Comparison of ENCODE assay signal across 10 cellular contexts in genomic region chr1:180157576-180158057, GRCh38. TPM values are rescaled to one million over a fixed set of nuclear protein-coding genes. Genes with fewer than 3 reads are reported as not detected.
DNase-seq lines count a peak whose midpoint lies in the region; ATAC-seq and TF ChIP-seq lines count a peak whose summit lies in the region.
"Had no signal": no experiment of that assay in that cellular context is flagged by ENCODE, and none has a peak within 500 bp of the region (broad histone marks: within the 10 kb centered on the region; RNA-seq: fewer than 3 reads in every experiment).

No MANE protein-coding gene starts in this region.

- POLR2A ChIA-PET in AG04449 (lab: Yijun Ruan, JAX) (interaction anchor here (0.6 kb wide), 1 partner anchor 143 kb away, joined by 3 read pairs; no protein-coding TSS in a partner anchor), IMR-90 (lab: Charles Lee; ENCODE audit: unreplicated experiment) (interaction anchor here (0.5 kb wide), 1 partner anchor 153 kb away, joined by 7 read pairs; no protein-coding TSS in a partner anchor), WTC11 (lab: Charles Lee) (interaction anchor here (0.6 kb wide), 1 partner anchor 11 kb away, joined by 3 read pairs; no protein-coding TSS in a partner anchor)

- dilution Hi-C loops in IMR-90 (cut with HindIII; ENCODE audit: low sequenced_read_pairs, unreplicated experiment), result loop anchor here (25.0 kb wide), 1 partner anchor 120 kb away; no protein-coding TSS in a partner anchor

- intact Hi-C loops in IMR-90 (cut with micrococcal nuclease), result loop anchor here (1.0 to 10.0 kb wide), 5 partner anchors 75 to 453 kb away; partner anchors contain the start of genes CEP350 and TOR1AIP1

- peaks cover 18% of the 10 kb centered on the region for H3K4me1 ChIP-seq in IMR-90 (ENCODE audit: control insufficient read depth, insufficient read depth, low read length)
- H3K4me1 ChIP-seq in liver (ENCODE audit: control insufficient read depth in 4 of 4, insufficient read depth in 4 of 4, low read length in 3 of 4), result peaks cover 12 to 41% (median 31%) of the 10 kb centered on the region in 4 donors

- no peaks in the 10 kb centered on the region for H3K9me3 ChIP-seq in IMR-90 (ENCODE audit: control insufficient read depth, insufficient read depth, low read length)
- H3K9me3 ChIP-seq in liver (ENCODE audit: control insufficient read depth in 4 of 4, low read length in 3 of 4), result no peaks in the 10 kb centered on the region

- no peak overlapping the region; the same call in 1 of the 2 replicates for H3K18ac ChIP-seq in IMR-90 (ENCODE audit: low read depth, low read length)

- peak overlapping the region; percentile 3; the same call in 1 of the 2 replicates for H4K91ac ChIP-seq in IMR-90 (ENCODE audit: insufficient read depth, low read depth, low read length)

- no peak for TF ChIP-seq POLR2A in IMR-90 (IDR thresholded peaks at IDR 0.05; ENCODE audit: low read depth, low read length)

- no peak for ATAC-seq in IMR-90 (ENCODE audit: low read depth)
- no peak for ATAC-seq in WTC11

- H3K27ac ChIP-seq in IMR-90 (ENCODE audit: insufficient read depth, low read length), result peak overlapping the region; percentile 99; the same call in 1 of the 2 replicates
- peak overlapping the region; percentile 58 to 63 for H3K27ac ChIP-seq in liver (ENCODE audit: low read depth in 1 of 2, low read length in 2 of 2)

- H4K5ac ChIP-seq in IMR-90 (ENCODE audit: low read depth, low read length), result no peak overlapping the region

- peak overlapping the region; percentile 92 for H2BK5ac ChIP-seq in IMR-90 (ENCODE audit: low read depth, low read length, poor library complexity, severe bottlenecking)

- H3K4me3 ChIP-seq in AG04449 (ENCODE audit: low read depth, low read length), result peak overlapping the region; percentile 89
- peak overlapping the region; percentile 94 for H3K4me3 ChIP-seq in IMR-90 (ENCODE audit: insufficient read depth, low read depth, low read length)
- H3K4me3 ChIP-seq in liver (ENCODE audit: low read depth in 1 of 3, low read length in 3 of 3), result no peak overlapping the region

- DNase-seq in AG04449 (ENCODE audit: low read depth, low spot score), result no peak
- DNase-seq in IMR-90, result no peak
- no peak for DNase-seq in WTC11 (ENCODE audit: low spot score)
- DNase-seq in stimulated activated naive CD4-positive, alpha-beta T cell treated with Interleukin-2 at 50 U/mL for 16 hours (lab: John Stamatoyannopoulos, UW), result no peak
- DNase-seq in middle frontal gyrus (ENCODE audit: extremely low spot score, low spot score), result no peak
- DNase-seq in NCI-H187 treated with DMSO at 0.1 percent for 48 hours (lab: John Stamatoyannopoulos, UW), result no peak
- no peak for DNase-seq in NCI-H2171 (lab: John Stamatoyannopoulos, UW)
- DNase-seq: activated gamma-delta T cell treated with Interleukin-2 at 50 U/mL for 16 hours; effector CD8-positive, alpha-beta T cell had no signal

- CTCF ChIA-PET in AG04449 (lab: Yijun Ruan, JAX), result interaction anchor here (1.3 to 4.4 kb wide), 4 partner anchors 10 to 30 kb away, joined by 3 to 34 read pairs (median 8); no protein-coding TSS in a partner anchor
- CTCF ChIA-PET in IMR-90 (lab: Yijun Ruan, JAX), result interaction anchor here (0.9 kb wide), 1 partner anchor 92 kb away, joined by 3 read pairs; no protein-coding TSS in a partner anchor
- CTCF ChIA-PET in WTC11 (lab: Charles Lee), result interaction anchor here (0.9 to 3.3 kb wide), 4 partner anchors 10 to 23 kb away, joined by 3 to 27 read pairs (median 6); no protein-coding TSS in a partner anchor

- no peak overlapping the region for H2AFZ ChIP-seq in IMR-90 (replicated peaks; ENCODE audit: low read length, poor library complexity)

- TF ChIP-seq CTCF in AG04449 (IDR thresholded peaks at IDR 0.05; ENCODE audit: insufficient read depth, low read length, missing control alignments) (no peak), IMR-90 (conservative IDR thresholded peaks at IDR 0.05; ENCODE audit: low read depth, low read length) (no peak), WTC11 (IDR thresholded peaks at IDR 0.05) (no peak), liver (IDR thresholded peaks at IDR 0.05; ENCODE audit: low read depth, low read length, missing input control) (no peak)

- H2BK120ac ChIP-seq in IMR-90 (ENCODE audit: low read depth, low read length), result peak overlapping the region; percentile 3

- no peak overlapping the region for H3K56ac ChIP-seq in IMR-90 (ENCODE audit: extremely low read depth, insufficient read depth, low read length)

- BruUV-seq in IMR-90 (replicated peaks; lab: Mats Ljungman, UMichigan), result no TSS peak

- no peak overlapping the region for H3K27ac Mint-ChIP-seq in WTC11

- H4K8ac ChIP-seq in IMR-90 (ENCODE audit: low read depth in 2 of 2, low read length in 2 of 2), result no peak overlapping the region; a peak in 1 of 4 replicates

- peak overlapping the region; percentile 66 for H2AK9ac ChIP-seq in IMR-90 (replicated peaks; ENCODE audit: low read depth, low read length, poor library complexity)

- peaks cover 78% of the 10 kb centered on the region for H4K20me1 ChIP-seq in IMR-90 (ENCODE audit: insufficient read depth, low read length)

- H3K27me3 Mint-ChIP-seq in WTC11 (ENCODE audit: low read depth), result peaks cover 17% of the 10 kb centered on the region

- H2AK5ac ChIP-seq in IMR-90 (ENCODE audit: low read depth, low read length), result peak overlapping the region; percentile 67

- peaks cover 44% of the 10 kb centered on the region for H3K4me1 Mint-ChIP-seq in WTC11

- peak overlapping the region; percentile 96 for H3K4me2 ChIP-seq in IMR-90 (ENCODE audit: low read depth, low read length)

- no peaks in the 10 kb centered on the region for H3K9me3 Mint-ChIP-seq in WTC11

- no peaks in the 10 kb centered on the region for H3K36me3 Mint-ChIP-seq in WTC11

- H3K4ac ChIP-seq in IMR-90 (ENCODE audit: low read depth, low read length), result peak overlapping the region; percentile 94

- no peak overlapping the region for H2BK20ac ChIP-seq in IMR-90 (ENCODE audit: low read depth, low read length)

- no peak for TF ChIP-seq RAD21 in IMR-90 (IDR thresholded peaks at IDR 0.05; ENCODE audit: low read length)
- TF ChIP-seq RAD21 in liver (IDR thresholded peaks at IDR 0.05), result peak; percentile 52 to 54

- H3K36me3 ChIP-seq in IMR-90 (ENCODE audit: control insufficient read depth, insufficient read depth, low read length) (peaks cover 35% of the 10 kb centered on the region), liver (ENCODE audit: control insufficient read depth in 4 of 4, insufficient read depth in 3 of 4, low read depth in 1 of 4, low read length in 3 of 4) (no peaks in the 10 kb centered on the region)

- no peaks in the 10 kb centered on the region for H3K27me3 ChIP-seq in IMR-90 (ENCODE audit: control insufficient read depth, insufficient read depth, low read length)
- peaks cover 0 to 3% (median 0%) of the 10 kb centered on the region in 4 donors for H3K27me3 ChIP-seq in liver (ENCODE audit: control insufficient read depth in 4 of 4, insufficient read depth in 4 of 4, low read length in 3 of 4)

- peak overlapping the region; percentile 67 for H3K23ac ChIP-seq in IMR-90 (ENCODE audit: low read depth, low read length)

- H2BK15ac ChIP-seq in IMR-90 (ENCODE audit: low read depth, low read length), result no peak overlapping the region

- peak overlapping the region; percentile 99 for H3K9ac ChIP-seq in IMR-90 (ENCODE audit: low read depth, low read length)
- H3K9ac ChIP-seq in liver (ENCODE audit: low read depth in 1 of 2, low read length in 2 of 2), result peak overlapping the region in 1 of 2 donors; percentile 6

- WGBS in IMR-90 (ENCODE audit: extremely low coverage in 2 of 2, insufficient read length in 1 of 2), 2 experiments, result no CpG with 5 or more reads among the region's 3 CpGs
- 30% methylated on average over 3 of the region's 3 CpGs for WGBS in liver

- H3K79me1 ChIP-seq in IMR-90 (ENCODE audit: low read depth in 1 of 2, low read length in 2 of 2), result peaks cover 20 to 86% of the 10 kb centered on the region in 2 experiments

- no peak overlapping the region for H3K4me3 Mint-ChIP-seq in WTC11

- peak overlapping the region; percentile 19; the same call in 1 of the 2 replicates for H3K14ac ChIP-seq in IMR-90 (replicated peaks; ENCODE audit: low read depth, low read length)

- in situ Hi-C loops in IMR-90 (cut with MboI; ENCODE audit: low sequenced_read_pairs), result loop anchor here (5.0 to 25.0 kb wide), 2 partner anchors 65 to 445 kb away; no protein-coding TSS in a partner anchor

- peaks cover 42% of the 10 kb centered on the region for H3K9me1 ChIP-seq in IMR-90 (ENCODE audit: insufficient read depth, low read length)

TF ChIP-seq in IMR-90, 13 proteins besides CTCF, POLR2A, EP300 and RAD21 (continues in another document):
- no peak for TF ChIP-seq FOS (IDR thresholded peaks at IDR 0.05; ENCODE audit: low read depth, low read length)

TF ChIP-seq in WTC11, 78 proteins besides CTCF, POLR2A, EP300 and RAD21:
- TF ChIP-seq GABPB1 (CRISPR knock-in tag; IDR thresholded peaks at IDR 0.05) (peak; percentile 51; the same call in 1 of the 2 replicates), ZNF263 (CRISPR knock-in tag; IDR thresholded peaks at IDR 0.05; ENCODE audit: low read depth) (no peak), ZNF232 (CRISPR knock-in tag; IDR thresholded peaks at IDR 0.05) (no peak)

TF ChIP-seq in liver, 16 proteins besides CTCF, POLR2A, EP300 and RAD21 (continues in another document):
- TF ChIP-seq EGR1 (IDR thresholded peaks at IDR 0.05; ENCODE audit: low read depth in 2 of 2) (peak in 1 of 2 donors; percentile 87), SP1 (IDR thresholded peaks at IDR 0.05) (peak; percentile 89), RXRA (IDR thresholded peaks at IDR 0.05) (peak; percentile 74 to 93), HNF4A (conservative IDR thresholded peaks at IDR 0.05) (peak; percentile 66 to 85), TAF1 (conservative IDR thresholded peaks at IDR 0.05) (no peak)
- TF ChIP-seq, protein P1, sequence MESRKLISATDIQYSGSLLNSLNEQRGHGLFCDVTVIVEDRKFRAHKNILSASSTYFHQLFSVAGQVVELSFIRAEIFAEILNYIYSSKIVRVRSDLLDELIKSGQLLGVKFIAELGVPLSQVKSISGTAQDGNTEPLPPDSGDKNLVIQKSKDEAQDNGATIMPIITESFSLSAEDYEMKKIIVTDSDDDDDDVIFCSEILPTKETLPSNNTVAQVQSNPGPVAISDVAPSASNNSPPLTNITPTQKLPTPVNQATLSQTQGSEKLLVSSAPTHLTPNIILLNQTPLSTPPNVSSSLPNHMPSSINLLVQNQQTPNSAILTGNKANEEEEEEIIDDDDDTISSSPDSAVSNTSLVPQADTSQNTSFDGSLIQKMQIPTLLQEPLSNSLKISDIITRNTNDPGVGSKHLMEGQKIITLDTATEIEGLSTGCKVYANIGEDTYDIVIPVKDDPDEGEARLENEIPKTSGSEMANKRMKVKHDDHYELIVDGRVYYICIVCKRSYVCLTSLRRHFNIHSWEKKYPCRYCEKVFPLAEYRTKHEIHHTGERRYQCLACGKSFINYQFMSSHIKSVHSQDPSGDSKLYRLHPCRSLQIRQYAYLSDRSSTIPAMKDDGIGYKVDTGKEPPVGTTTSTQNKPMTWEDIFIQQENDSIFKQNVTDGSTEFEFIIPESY (IDR thresholded peaks at IDR 0.05), result peak; percentile 94

RNA-seq across cellular contexts. Expression of gene QSOX1, which starts 2.9 kb away (rescaled TPM):
- total RNA-seq in IMR-90 (2012; rRNA removed), result 93.3 and 102 TPM in 2 replicates
- 765 and 791 TPM in 2 replicates for polyA plus RNA-seq in IMR-90 (2012; rRNA removed)
- 1,392 and 1,573 TPM in 2 replicates for polyA plus RNA-seq in IMR-90 (2012; cell fraction: cytosol; rRNA removed)
- polyA plus RNA-seq in IMR-90 (2012; cell fraction: nucleus; rRNA removed; ENCODE audit: low replicate concordance), result 755 and 1,109 TPM in 2 replicates
- total RNA-seq in WTC11 (2021), result 135 to 147 TPM (median 136 TPM) in 3 replicates
- total RNA-seq in liver, result 10 to 100 TPM; 14.3 to 46.4 TPM
- polyA plus RNA-seq in liver, result 10 to 100 TPM; 29.8 to 49.2 TPM

Comparison
In these comparisons a context has a peak if more than half of its experiments do, and no peak if none do; other contexts are left out.
1. H3K4me3 ChIP-seq: peak in AG04449 (single experiment) and IMR-90 (single experiment); none in liver (0 of 3).